ENCODE assay signal across 1 cellular context in the genomic region with DNA sequence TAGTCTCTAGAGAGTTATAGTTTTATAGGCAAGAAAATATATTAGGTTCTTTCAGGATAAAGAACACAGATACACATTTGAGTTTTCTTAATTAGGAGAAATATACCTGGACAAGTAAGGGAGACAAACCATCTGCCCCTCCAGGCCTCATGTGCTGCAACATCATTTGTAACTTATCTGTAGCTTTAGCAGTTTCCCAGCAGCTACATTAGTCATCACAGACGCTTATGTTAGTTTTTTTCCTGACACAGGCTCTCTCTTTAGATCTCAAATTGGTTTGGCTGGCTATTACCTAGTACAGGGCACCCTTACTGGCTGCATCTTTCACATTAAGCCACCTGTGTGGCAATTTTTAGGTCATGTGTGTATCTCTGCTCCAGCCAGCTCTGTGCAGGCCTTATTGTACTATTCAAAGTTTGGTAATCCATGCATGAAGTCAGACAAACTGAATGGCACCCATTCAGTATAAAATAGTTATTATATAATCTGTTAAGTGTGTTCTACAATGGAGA.
TF ChIP-seq lines count a peak whose summit lies in the region.

No MANE protein-coding gene starts in this region.

TF ChIP-seq in IMR-90, 13 proteins besides CTCF, POLR2A, EP300 and RAD21 (continued from another document):
- TF ChIP-seq, protein P1, sequence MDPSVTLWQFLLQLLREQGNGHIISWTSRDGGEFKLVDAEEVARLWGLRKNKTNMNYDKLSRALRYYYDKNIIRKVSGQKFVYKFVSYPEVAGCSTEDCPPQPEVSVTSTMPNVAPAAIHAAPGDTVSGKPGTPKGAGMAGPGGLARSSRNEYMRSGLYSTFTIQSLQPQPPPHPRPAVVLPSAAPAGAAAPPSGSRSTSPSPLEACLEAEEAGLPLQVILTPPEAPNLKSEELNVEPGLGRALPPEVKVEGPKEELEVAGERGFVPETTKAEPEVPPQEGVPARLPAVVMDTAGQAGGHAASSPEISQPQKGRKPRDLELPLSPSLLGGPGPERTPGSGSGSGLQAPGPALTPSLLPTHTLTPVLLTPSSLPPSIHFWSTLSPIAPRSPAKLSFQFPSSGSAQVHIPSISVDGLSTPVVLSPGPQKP (IDR thresholded peaks at IDR 0.05; ENCODE audit: borderline replicate concordance, low read depth, low read length) = no peak
- TF ChIP-seq CHD1 (IDR thresholded peaks at IDR 0.05; ENCODE audit: low read depth, low read length) (no peak), FOS (IDR thresholded peaks at IDR 0.05; ENCODE audit: low read depth, low read length) (no peak), MAZ (IDR thresholded peaks at IDR 0.05; ENCODE audit: borderline replicate concordance, low read depth, low read length) (no peak), MAFK (IDR thresholded peaks at IDR 0.05; ENCODE audit: low read depth, low read length) (no peak), CEBPB (IDR thresholded peaks at IDR 0.05; ENCODE audit: low read depth, low read length) (no peak), NFE2L2 (IDR thresholded peaks at IDR 0.05; ENCODE audit: low read depth, low read length) (no peak), BHLHE40 (IDR thresholded peaks at IDR 0.05; ENCODE audit: low read depth, low read length) (no peak)
